In the genomic region with DNA sequence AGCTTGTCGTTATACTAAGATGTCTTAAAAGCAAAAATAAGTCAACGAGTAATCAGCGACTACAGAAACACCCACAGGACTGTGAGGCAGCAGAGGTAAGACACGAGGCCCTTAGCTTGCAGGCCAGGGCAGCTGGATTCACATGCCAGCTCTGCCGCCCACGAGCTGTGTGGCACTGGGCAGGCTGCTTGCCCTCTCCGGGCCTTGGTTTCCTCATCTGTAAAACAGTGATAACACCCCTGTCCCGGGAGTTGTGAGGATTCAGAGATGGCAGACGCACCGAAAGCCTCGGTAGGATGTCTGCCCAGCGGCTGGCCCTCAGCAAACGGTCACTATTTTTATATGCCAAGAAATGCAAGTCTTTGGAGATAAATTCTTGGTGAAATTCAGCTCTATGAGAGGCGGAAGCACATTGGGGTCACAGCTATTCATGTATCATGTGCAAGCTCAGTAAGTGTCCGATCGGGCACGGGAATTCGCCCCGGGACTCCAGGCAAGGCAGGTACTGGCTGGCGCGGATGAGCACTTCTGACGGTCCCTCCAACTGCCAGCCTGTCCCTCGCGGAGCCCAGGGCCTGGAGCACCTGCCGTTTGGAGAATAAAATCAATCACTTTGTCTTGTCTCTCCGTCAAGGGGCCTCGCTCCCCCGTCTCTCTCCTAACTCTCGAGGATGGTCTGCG, we compare ENCODE assay signal across 8 cellular contexts. TPM values are rescaled to one million over a fixed set of nuclear protein-coding genes. Genes with fewer than 3 reads are reported as not detected.
DNase-seq lines count a peak whose midpoint lies in the region; ATAC-seq lines count a peak whose summit lies in the region.

No MANE protein-coding gene starts in this region.

- H3K9me3 ChIP-seq in neuronal stem cell (replicated peaks in 1 of 2; ENCODE audit: control insufficient read depth in 2 of 2, insufficient read depth in 1 of 2, low read depth in 1 of 2, low read length in 2 of 2) = peaks cover 0 to 8% of the 10 kb centered on the region in 2 donors

- H3K4me3 ChIP-seq in neuronal stem cell (ENCODE audit: low read length in 2 of 2) = peak overlapping the region; percentile 60 to 87

- no peak overlapping the region for H4K91ac ChIP-seq in neuronal stem cell (ENCODE audit: low read depth, low read length, poor library complexity)

- no peaks in the 10 kb centered on the region for H3K36me3 ChIP-seq in neuronal stem cell (replicated peaks in 1 of 2; ENCODE audit: control insufficient read depth in 2 of 2, insufficient read depth in 2 of 2, low read length in 2 of 2)

- H3K27me3 ChIP-seq in neuronal stem cell (ENCODE audit: control insufficient read depth in 3 of 3, insufficient read depth in 3 of 3, low read depth in 1 of 3, low read length in 3 of 3) = peaks cover 0 to 21% (median 2%) of the 10 kb centered on the region in 3 experiments

- no peak overlapping the region for H2AK5ac ChIP-seq in neuronal stem cell (ENCODE audit: low read depth, low read length)

- peaks cover 9 to 25% of the 10 kb centered on the region in 2 donors for H3K4me1 ChIP-seq in neuronal stem cell (ENCODE audit: control insufficient read depth in 2 of 2, insufficient read depth in 1 of 2, low read depth in 1 of 2, low read length in 2 of 2)

- H2AFZ ChIP-seq in neuronal stem cell (ENCODE audit: low read length) = peak overlapping the region; percentile 90

- ATAC-seq in GM21423 (IDR thresholded peaks at IDR 0.05; ENCODE audit: unreplicated experiment) = no peak

- H3K18ac ChIP-seq in neuronal stem cell (ENCODE audit: low read length) = peak overlapping the region; percentile 95

- peak; percentile 38 for DNase-seq in Daoy (ENCODE audit: low read depth)
- peak; percentile 58 for DNase-seq in NCI-H526 treated with DMSO at 0.1 percent for 48 hours (lab: John Stamatoyannopoulos, UW)
- DNase-seq in epithelial cell of prostate (ENCODE audit: low read depth, low spot score) = no peak
- no peak for DNase-seq in neuronal stem cell (ENCODE audit: low spot score)
- DNase-seq in NCI-H128 (lab: John Stamatoyannopoulos, UW; ENCODE audit: unreplicated experiment) = no peak
- no peak for DNase-seq in NCI-H1048 (lab: John Stamatoyannopoulos, UW)
- DNase-seq in GM19240 (ENCODE audit: insufficient read length, low spot score) = no peak

- no peak overlapping the region for H3K4ac ChIP-seq in neuronal stem cell (ENCODE audit: low read length)

- H3K27ac ChIP-seq in epithelial cell of prostate (peak overlapping the region; percentile 30), neuronal stem cell (replicated peaks; ENCODE audit: low read length) (no peak overlapping the region)

- no peak overlapping the region for H3K14ac ChIP-seq in neuronal stem cell (ENCODE audit: low read length)

- no peak overlapping the region for H2BK15ac ChIP-seq in neuronal stem cell (ENCODE audit: low read length)

- H3K79me1 ChIP-seq in neuronal stem cell (ENCODE audit: low read depth, low read length) = peaks cover 12% of the 10 kb centered on the region

- peak overlapping the region; percentile 94 for H3K9ac ChIP-seq in neuronal stem cell (ENCODE audit: low read depth, low read length, poor library complexity)

- no peak overlapping the region for H2BK12ac ChIP-seq in neuronal stem cell (ENCODE audit: low read length)

- peak overlapping the region; percentile 42 for H2BK5ac ChIP-seq in neuronal stem cell (ENCODE audit: low read length)

- H3K23ac ChIP-seq in neuronal stem cell (ENCODE audit: low read depth, low read length, poor library complexity) = peak overlapping the region; percentile 93

- peak overlapping the region; percentile 91 for H3K4me2 ChIP-seq in neuronal stem cell (ENCODE audit: insufficient read depth, low read length, poor library complexity, severe bottlenecking)

- WGBS in neuronal stem cell (ENCODE audit: extremely low coverage in 2 of 2, insufficient read length in 2 of 2, insufficient replicate concordance in 1 of 2), 2 donors = no CpG with 5 or more reads among the region's 30 CpGs

- H4K8ac ChIP-seq in neuronal stem cell (ENCODE audit: low read depth, low read length) = no peak overlapping the region

- no peak overlapping the region for H2BK120ac ChIP-seq in neuronal stem cell (ENCODE audit: low read depth, low read length)

RNA-seq across cellular contexts. Expression of a gene that starts 1.1 kb away (rescaled TPM):
- 25.3 and 35.4 TPM in 2 replicates for total RNA-seq in Daoy (2014; rRNA removed; shearing (Covaris generic))
- 9.9 TPM for polyA plus RNA-seq in neuronal stem cell (2013, experiment 1 of 2)
- polyA plus RNA-seq in neuronal stem cell (2013, experiment 2 of 2) = 10.7 TPM

RNA-seq across cellular contexts. Expression of a gene that starts 57.5 kb away (rescaled TPM):
- total RNA-seq in Daoy (2014; rRNA removed; shearing (Covaris generic)) = 16.9 and 17.7 TPM in 2 replicates
- polyA plus RNA-seq in neuronal stem cell (2013, experiment 1 of 2) = 11.2 TPM
- 11.2 TPM for polyA plus RNA-seq in neuronal stem cell (2013, experiment 2 of 2)

Comparison
In these comparisons a context has a peak if more than half of its experiments do, and no peak if none do; other contexts are left out.
1. DNase-seq: peak in Daoy (single experiment) and NCI-H526 treated with DMSO at 0.1 percent for 48 hours (single experiment); none in epithelial cell of prostate (single experiment), neuronal stem cell (single experiment), NCI-H128 (single experiment), NCI-H1048 (single experiment) and GM19240 (single experiment).